ENCODE assay signal across 10 cellular contexts in genomic region chr3:46662771-46663551, GRCh38. TPM values are rescaled to one million over a fixed set of nuclear protein-coding genes. Genes with fewer than 3 reads are reported as not detected.
DNase-seq lines count a peak whose midpoint lies in the region; ATAC-seq and TF ChIP-seq lines count a peak whose summit lies in the region.
"Had no signal": no experiment of that assay in that cellular context is flagged by ENCODE, and none has a peak within 500 bp of the region (broad histone marks: within the 10 kb centered on the region; RNA-seq: fewer than 3 reads in every experiment).

No MANE protein-coding gene starts in this region.

- intact Hi-C loops in thyroid gland (cut with DNase I), result no loop called here

- TF ChIP-seq CTCF in smooth muscle cell (IDR thresholded peaks at IDR 0.05; ENCODE audit: borderline replicate concordance, insufficient read depth, poor library complexity, severe bottlenecking), result no peak
- no peak for TF ChIP-seq CTCF in thyroid gland (IDR thresholded peaks at IDR 0.05)

- no peaks in the 10 kb centered on the region for H4K20me1 ChIP-seq in smooth muscle cell (ENCODE audit: low read depth)

- WGBS in smooth muscle cell (ENCODE audit: low lambda C conversion rate), result 56% methylated on average over 17 of the region's 17 CpGs
- 74 to 77% methylated on average over 15 to 17 of the region's 17 CpGs for WGBS in thyroid gland, 2 donors

- H3K79me2 ChIP-seq in smooth muscle cell (ENCODE audit: low read depth), result no peaks in the 10 kb centered on the region

- H3F3A ChIP-seq in smooth muscle cell (ENCODE audit: low read depth), result no peaks in the 10 kb centered on the region

- H3K27me3 ChIP-seq in adipocyte (replicated peaks; ENCODE audit: control insufficient read depth, insufficient read depth, low read length) (peaks cover 15% of the 10 kb centered on the region), smooth muscle cell (ENCODE audit: low read depth) (no peaks in the 10 kb centered on the region), thyroid gland (no peaks in the 10 kb centered on the region)

- no peak overlapping the region for H2AFZ ChIP-seq in smooth muscle cell (ENCODE audit: low read depth)

- DNase-seq in NCI-H2196 (lab: John Stamatoyannopoulos, UW; ENCODE audit: unreplicated experiment), result peak; percentile 7
- DNase-seq in NCI-H2196 treated with DMSO at 0.1 percent for 48 hours (lab: John Stamatoyannopoulos, UW; ENCODE audit: unreplicated experiment), result no peak
- DNase-seq in adipocyte (ENCODE audit: low read depth), result peak; percentile 63
- peak; percentile 72 for DNase-seq in inferior parietal cortex (ENCODE audit: extremely low spot score)
- DNase-seq in smooth muscle cell (lab: John Stamatoyannopoulos, UW; ENCODE audit: unreplicated experiment), result no peak
- DNase-seq in thyroid gland, result no peak
- no peak for DNase-seq in Kasumi-1 (lab: John Stamatoyannopoulos, UW)
- DNase-seq: activated gamma-delta T cell treated with Interleukin-2 at 50 U/mL for 16 hours; stimulated activated naive CD8-positive, alpha-beta T cell treated with anti-CD3 and anti-CD28 coated beads, Interleukin-15, Interleukin-2, amounts not matched to agents 100 U/mL and 50 U/mL, for 24 hours had no signal

- H3K9me3 ChIP-seq in adipocyte (ENCODE audit: control insufficient read depth, low read length) (no peaks in the 10 kb centered on the region), smooth muscle cell (replicated peaks; ENCODE audit: low read depth) (no peaks in the 10 kb centered on the region), thyroid gland (no peaks in the 10 kb centered on the region)

- no peak for TF ChIP-seq POLR2A in thyroid gland (IDR thresholded peaks at IDR 0.05)

- H3K27ac ChIP-seq in smooth muscle cell (ENCODE audit: low read depth), result no peak overlapping the region
- H3K27ac ChIP-seq in thyroid gland, result no peak overlapping the region

- H3K9ac ChIP-seq in adipocyte (ENCODE audit: low read length) (peak overlapping the region; percentile 8), smooth muscle cell (ENCODE audit: low read depth) (no peak overlapping the region)

- no peak for ATAC-seq in HG03342 (IDR thresholded peaks at IDR 0.05; ENCODE audit: unreplicated experiment)
- ATAC-seq: stimulated activated naive CD8-positive, alpha-beta T cell treated with anti-CD3 and anti-CD28 coated beads, Interleukin-15, Interleukin-2, amounts not matched to agents 100 U/mL and 50 U/mL, for 24 hours had no signal

- H3K4me1 ChIP-seq in adipocyte (ENCODE audit: control insufficient read depth, insufficient read depth, low read length), result peaks cover 42% of the 10 kb centered on the region
- H3K4me1 ChIP-seq in smooth muscle cell (ENCODE audit: low read depth), result peaks cover 21% of the 10 kb centered on the region
- H3K4me1 ChIP-seq in thyroid gland, result peaks cover 3 to 18% of the 10 kb centered on the region in 2 donors

- H3K36me3 ChIP-seq in adipocyte (ENCODE audit: control insufficient read depth, insufficient read depth, low read length, severe bottlenecking) (no peaks in the 10 kb centered on the region), smooth muscle cell (ENCODE audit: low read depth) (no peaks in the 10 kb centered on the region), thyroid gland (no peaks in the 10 kb centered on the region)

- H3K4me2 ChIP-seq in smooth muscle cell, result peak overlapping the region; percentile 64

- no peak overlapping the region for H3K4me3 ChIP-seq in adipocyte (ENCODE audit: low read length)
- H3K4me3 ChIP-seq in smooth muscle cell, result no peak overlapping the region
- no peak overlapping the region for H3K4me3 ChIP-seq in thyroid gland (replicated peaks in 1 of 3)

RNA-seq across cellular contexts. Expression of gene ALS2CL, which starts 30.5 kb away (rescaled TPM):
- total RNA-seq in smooth muscle cell, result 7.3 and 8.5 TPM in 2 replicates
- 9.4 and 16.5 TPM in 2 replicates for polyA plus RNA-seq in smooth muscle cell
- 10 to 100 TPM; 55.8 to 68.5 (median 63.7) TPM for total RNA-seq in thyroid gland

RNA-seq across cellular contexts. Expression of gene TMIE, which starts 38.2 kb away (rescaled TPM):
- total RNA-seq in smooth muscle cell (0.36 and 0.67 TPM in 2 replicates), thyroid gland (1 to 10 TPM in 2 of 4 donors, under 1 TPM in 1, not detected in 1; 0.83 to 1.3 (median 1.1) TPM)
- 1.1 and 2.0 TPM in 2 replicates for polyA plus RNA-seq in smooth muscle cell

RNA-seq across cellular contexts. Expression of gene FAM240A, which starts 50.6 kb away (rescaled TPM):
- total RNA-seq in smooth muscle cell (not detected in 2 replicates), thyroid gland (1 to 10 TPM in 1 of 4 donors, under 1 TPM in 1, not detected in 2; 0.22 to 1.1 TPM)
- not detected in 2 replicates for polyA plus RNA-seq in smooth muscle cell

RNA-seq across cellular contexts. Expression of gene PRSS50, which starts 54.7 kb away (rescaled TPM):
- total RNA-seq in smooth muscle cell, result 0.31 and 0.54 TPM in 2 replicates
- polyA plus RNA-seq in smooth muscle cell, result 0.45 and 0.73 TPM in 2 replicates
- 1 to 10 TPM; 1.7 to 6.0 (median 3.6) TPM for total RNA-seq in thyroid gland

Comparison
In these comparisons a context has a peak if more than half of its experiments do, and no peak if none do; other contexts are left out.
1. DNase-seq: peak in NCI-H2196 (single experiment), adipocyte (single experiment) and inferior parietal cortex (single experiment); none in NCI-H2196 treated with DMSO at 0.1 percent for 48 hours (single experiment), smooth muscle cell (single experiment), thyroid gland (0 of 2) and Kasumi-1 (0 of 2).